8 cellular contexts compared by ENCODE assay signal in genomic region chr18:5295981-5296705, GRCh38. TPM values are rescaled to one million over a fixed set of nuclear protein-coding genes. Genes with fewer than 3 reads are reported as not detected.
DNase-seq lines count a peak whose midpoint lies in the region; ATAC-seq, FAIRE-seq and TF ChIP-seq lines count a peak whose summit lies in the region.

No MANE protein-coding gene starts in this region.

- H2AFZ ChIP-seq in ACC112 (ENCODE audit: low read length, unreplicated experiment) (peak overlapping the region; percentile 98), smooth muscle cell (ENCODE audit: low read depth) (peak overlapping the region; percentile 100)

- H3K27ac ChIP-seq in ACC112 (ENCODE audit: low read depth, low read length), result peak overlapping the region; percentile 89
- peak overlapping the region; percentile 96 for H3K27ac ChIP-seq in WERI-Rb-1
- peak overlapping the region; percentile 97 for H3K27ac ChIP-seq in smooth muscle cell (ENCODE audit: low read depth)

- peaks cover 19% of the 10 kb centered on the region for H3K27me3 ChIP-seq in ACC112 (ENCODE audit: insufficient read depth, low read length)
- no peaks in the 10 kb centered on the region for H3K27me3 ChIP-seq in WERI-Rb-1 (ENCODE audit: insufficient read depth, low read depth, severe bottlenecking)
- no peaks in the 10 kb centered on the region for H3K27me3 ChIP-seq in bronchial epithelial cell (ENCODE audit: control insufficient read depth, insufficient read depth, low read length)
- peaks cover under 1% of the 10 kb centered on the region for H3K27me3 ChIP-seq in smooth muscle cell (ENCODE audit: low read depth)

- DNase-seq in NCI-H2171 (lab: John Stamatoyannopoulos, UW) (peak; percentile 92), WERI-Rb-1 (peak; percentile 94), bronchial epithelial cell (ENCODE audit: low read depth) (peak; percentile 87), iPS-NIHi7 (ENCODE audit: extremely low spot score) (peak; percentile 90), smooth muscle cell (lab: John Stamatoyannopoulos, UW; ENCODE audit: unreplicated experiment) (peak; percentile 83)

- TF ChIP-seq CTCF in WERI-Rb-1 (IDR thresholded peaks at IDR 0.05; ENCODE audit: low read depth, low read length) (no peak), bronchial epithelial cell (IDR thresholded peaks at IDR 0.05; ENCODE audit: insufficient read depth, low read length, severe bottlenecking) (no peak), smooth muscle cell (IDR thresholded peaks at IDR 0.05; ENCODE audit: borderline replicate concordance, insufficient read depth, poor library complexity, severe bottlenecking) (no peak)

- no peaks in the 10 kb centered on the region for H4K20me1 ChIP-seq in smooth muscle cell (ENCODE audit: low read depth)

- no peak for FAIRE-seq in bronchial epithelial cell (lab: Jason Lieb, UNC)

- H3K4me3 ChIP-seq in ACC112 (ENCODE audit: low read depth, low read length), result peak overlapping the region; percentile 86
- H3K4me3 ChIP-seq in WERI-Rb-1 (ENCODE audit: low read depth, low read length), result peak overlapping the region; percentile 64
- H3K4me3 ChIP-seq in bronchial epithelial cell (ENCODE audit: low read depth, low read length), result peak overlapping the region; percentile 49
- H3K4me3 ChIP-seq in smooth muscle cell, result peak overlapping the region; percentile 98

- peaks cover 11% of the 10 kb centered on the region for H3K79me2 ChIP-seq in ACC112 (ENCODE audit: control insufficient read depth, insufficient read depth, low read length, unreplicated experiment)
- H3K79me2 ChIP-seq in smooth muscle cell (ENCODE audit: low read depth), result peaks cover 4% of the 10 kb centered on the region

- no peaks in the 10 kb centered on the region for H3F3A ChIP-seq in smooth muscle cell (ENCODE audit: low read depth)

- WGBS in smooth muscle cell (ENCODE audit: low lambda C conversion rate), result 1% methylated on average over 57 of the region's 95 CpGs

- H3K4me2 ChIP-seq in smooth muscle cell, result peak overlapping the region; percentile 99

- ATAC-seq in GM18868 (IDR thresholded peaks at IDR 0.05; ENCODE audit: unreplicated experiment), result peak; percentile 59
- peak; percentile 51 for ATAC-seq in HG03103 (IDR thresholded peaks at IDR 0.05; ENCODE audit: low read depth, unreplicated experiment)

- H3K4me1 ChIP-seq in ACC112 (ENCODE audit: control insufficient read depth, insufficient read depth, low read length, unreplicated experiment) (peaks cover 15% of the 10 kb centered on the region), smooth muscle cell (ENCODE audit: low read depth) (no peaks in the 10 kb centered on the region)

- H3K9me3 ChIP-seq in WERI-Rb-1 (ENCODE audit: severe bottlenecking) (no peaks in the 10 kb centered on the region), smooth muscle cell (replicated peaks; ENCODE audit: low read depth) (no peaks in the 10 kb centered on the region)

- H3K9ac ChIP-seq in smooth muscle cell (ENCODE audit: low read depth), result peak overlapping the region; percentile 95

- H3K36me3 ChIP-seq in ACC112 (ENCODE audit: insufficient read depth, low read length) (peaks cover 4% of the 10 kb centered on the region; the same call in 1 of the 2 replicates), WERI-Rb-1 (peaks cover 17% of the 10 kb centered on the region), bronchial epithelial cell (ENCODE audit: control insufficient read depth, insufficient read depth, low read length) (no peaks in the 10 kb centered on the region), smooth muscle cell (ENCODE audit: low read depth) (no peaks in the 10 kb centered on the region)

RNA-seq across cellular contexts. Expression of gene ZBTB14, which starts 0.6 kb away (rescaled TPM):
- total RNA-seq in bronchial epithelial cell (9.3 and 12.9 TPM in 2 replicates), smooth muscle cell (11.6 and 12.5 TPM in 2 replicates)
- polyA plus RNA-seq in smooth muscle cell, result 5.8 and 9.7 TPM in 2 replicates

Comparison
In these comparisons a context has a peak if more than half of its experiments do, and no peak if none do; other contexts are left out.
1. Peak in every context shown above with its lines: DNase-seq, ATAC-seq, H3K4me3 ChIP-seq and H3K27ac ChIP-seq.